In the genomic region with DNA sequence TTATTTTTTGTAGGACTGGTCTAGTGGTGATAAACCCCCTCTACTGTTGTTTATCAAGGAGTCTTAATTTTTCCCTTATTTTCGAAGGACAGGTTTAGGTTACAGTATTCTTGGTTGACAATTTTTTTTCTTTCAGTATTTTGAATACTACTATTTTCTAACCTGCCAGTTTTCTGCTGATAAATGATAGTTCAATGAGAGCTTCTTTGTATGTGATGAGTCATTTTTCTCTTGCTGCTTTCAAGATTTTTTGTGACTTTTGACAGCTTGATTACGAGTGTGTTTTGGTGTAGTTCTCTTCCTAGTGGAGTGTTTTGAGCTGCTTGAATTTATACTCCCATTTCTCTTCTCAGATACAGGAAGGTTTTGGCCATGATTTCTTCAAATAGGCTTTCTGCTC, we compare ENCODE assay signal across 15 cellular contexts.
"Had no signal": no experiment of that assay in that cellular context is flagged by ENCODE, and none has a peak within 500 bp of the region (broad histone marks: within the 10 kb centered on the region; RNA-seq: fewer than 3 reads in every experiment).

No MANE protein-coding gene starts in this region.

- H3K36me3 ChIP-seq: uterus had no signal

- DNase-seq: dermis blood vessel endothelial cell; foreskin keratinocyte; left colon; left ventricle myocardium superior; mesenchymal stem cell; midbrain; occipital lobe; pancreas; right cardiac atrium; stimulated activated CD4-positive, alpha-beta T cell treated with anti-CD3 and anti-CD28 coated beads, Interleukin-4, amount 100 ng/mL, for 24 hours; tibial artery; upper lobe of left lung; uterus had no signal

- H3K4me1 ChIP-seq: pancreas, uterus had no signal

- H3K27me3 ChIP-seq: foreskin keratinocyte, pancreas, tibial artery, upper lobe of left lung, uterus had no signal

- H3K4me3 ChIP-seq: lung, pancreas, tibial artery, upper lobe of left lung, uterus had no signal

- H3K9me3 ChIP-seq: pancreas had no signal

- H3K27ac ChIP-seq: foreskin keratinocyte, pancreas, tibial artery, upper lobe of left lung, uterus had no signal

- ATAC-seq: left colon; left ventricle myocardium superior; pancreas; right cardiac atrium; stimulated activated memory B cell treated with anti-CD40 and anti-IgM and Interleukin-4, amounts not matched to agents 10 μg/mL and 1 μg/mL and 100 μg/mL, for 72 hours had no signal
